Comparison of ENCODE assay signal across 26 cellular contexts in the genomic region with DNA sequence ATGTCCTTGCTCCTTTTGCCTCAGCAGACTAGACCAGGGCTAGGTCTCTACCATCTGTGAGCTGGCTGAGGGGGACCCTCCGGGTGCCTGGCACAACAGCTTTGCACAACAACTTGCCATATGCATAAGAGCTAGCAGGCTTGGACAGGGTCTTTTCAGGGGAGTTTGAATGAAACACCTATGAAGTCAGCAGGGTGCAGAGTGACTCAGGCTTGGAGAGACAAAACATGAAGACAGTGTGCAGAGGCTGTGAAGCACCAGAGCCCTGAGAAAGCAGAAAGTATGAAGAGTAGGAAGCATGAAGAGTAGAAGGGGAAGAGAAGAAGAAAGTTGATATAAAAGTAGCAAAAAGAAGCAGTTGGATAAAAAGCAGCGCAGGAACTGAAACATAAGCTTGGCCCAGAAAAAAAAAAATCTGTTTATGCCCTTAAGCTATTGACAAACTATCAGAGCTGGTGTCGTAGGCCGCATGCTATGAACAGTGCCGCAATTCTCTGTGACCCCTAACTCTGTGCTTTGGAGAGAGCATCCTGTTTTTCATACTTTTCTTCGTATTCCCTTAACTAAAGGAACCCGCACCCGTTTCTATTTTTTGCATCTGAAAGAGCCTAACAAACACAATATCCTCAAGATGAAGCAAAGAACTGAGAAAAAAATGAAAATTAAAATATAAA. TPM values are rescaled to one million over a fixed set of nuclear protein-coding genes. Genes with fewer than 3 reads are reported as not detected.
A peak's percentile ranks its signal among the peaks of the same experiment; 100 is the strongest.
DNase-seq lines count a peak whose midpoint lies in the region; FAIRE-seq and TF ChIP-seq lines count a peak whose summit lies in the region.
"Had no signal": no experiment of that assay in that cellular context is flagged by ENCODE, and none has a peak within 500 bp of the region (broad histone marks: within the 10 kb centered on the region; RNA-seq: fewer than 3 reads in every experiment).

No MANE protein-coding gene starts in this region.

- DNase-seq in SIG-M5 treated with dmso at 0.1 percent for 504 hours (lab: John Stamatoyannopoulos, UW; ENCODE audit: unreplicated experiment) = peak; percentile 35
- DNase-seq in SIG-M5 (lab: John Stamatoyannopoulos, UW) = no peak
- DNase-seq in RWPE1 (ENCODE audit: low spot score) = peak; percentile 8
- DNase-seq in fibroblast of gingiva (ENCODE audit: low read depth) = peak; percentile 95
- no peak for DNase-seq in midbrain (lab: John Stamatoyannopoulos, UW)
- DNase-seq in H54 (ENCODE audit: insufficient read length, low spot score) = no peak
- no peak for DNase-seq in activated CD8-positive, alpha-beta memory T cell treated with anti-CD3 and anti-CD28 coated beads for 24 hours
- DNase-seq in frontal cortex (ENCODE audit: low spot score in 2 of 2) = no peak
- DNase-seq: activated CD4-positive, alpha-beta T cell treated with anti-CD3 and anti-CD28 coated beads for 48 hours; activated naive CD4-positive, alpha-beta T cell treated with anti-CD3 and anti-CD28 coated beads, Interleukin-2, amount 10 ng/mL, durations not matched to agents 7 days and 5 days; activated T-cell treated with anti-CD3 and anti-CD28 coated beads, Interleukin-2, amount 50 U/mL, for 48 hours; dermis blood vessel endothelial cell; heart right ventricle; naive thymus-derived CD8-positive, alpha-beta T cell; NCI-H2081 treated with DMSO at 0.1 percent for 48 hours; NCI-H510A; pancreas; stimulated activated CD4-positive, alpha-beta T cell treated with anti-CD3 and anti-CD28 coated beads, Interleukin-2, amount 100 ng/mL, for 24 hours had no signal

- POLR2A ChIA-PET in RWPE1 (lab: Yijun Ruan, JAX; ENCODE audit: low non-redundant PET) = no interaction called here

- no peak for TF ChIP-seq POLR2A in H54 (IDR thresholded peaks at IDR 0.05; ENCODE audit: low read depth, low read length)

- TF ChIP-seq CTCF in RWPE1 (conservative IDR thresholded peaks at IDR 0.05; ENCODE audit: low read depth) = no peak

- FAIRE-seq in H54 (lab: Jason Lieb, UNC) (no peak), frontal cortex (lab: Jason Lieb, UNC) (no peak)
- FAIRE-seq: A549, GM12878, HepG2, pancreas had no signal

- CTCF ChIA-PET in RWPE1 (lab: Yijun Ruan, JAX) = interaction anchor here (0.7 to 1.5 kb wide), 3 partner anchors 12 to 241 kb away, joined by 3 to 4 read pairs (median 3); no protein-coding TSS in a partner anchor

- no peak overlapping the region for H3K27ac ChIP-seq in RWPE1
- H3K27ac ChIP-seq: A549, heart right ventricle had no signal

RNA-seq across cellular contexts. Expression of gene FAM216B, which starts 52.7 kb away (rescaled TPM):
- 0.41 TPM for total RNA-seq in frontal cortex
- total RNA-seq: B cell; dermis blood vessel endothelial cell; GM12878; HepG2; left lobe of liver; LHCN-M2; naive thymus-derived CD8-positive, alpha-beta T cell; smooth muscle cell; subcutaneous adipose tissue had no signal

Comparison
In these comparisons a context has a peak if more than half of its experiments do, and no peak if none do; other contexts are left out.
1. DNase-seq: peak in SIG-M5 treated with dmso at 0.1 percent for 504 hours (single experiment), RWPE1 (single experiment) and fibroblast of gingiva (single experiment); none in SIG-M5 (single experiment), midbrain (single experiment), H54 (single experiment), activated CD8-positive, alpha-beta memory T cell treated with anti-CD3 and anti-CD28 coated beads for 24 hours (single experiment) and frontal cortex (0 of 2).